Comparison of ENCODE assay signal across 18 cellular contexts in genomic region chr12:41049033-41049432, GRCh38.
DNase-seq lines count a peak whose midpoint lies in the region; ATAC-seq and TF ChIP-seq lines count a peak whose summit lies in the region.
"Had no signal": no experiment of that assay in that cellular context is flagged by ENCODE, and none has a peak within 500 bp of the region (broad histone marks: within the 10 kb centered on the region; RNA-seq: fewer than 3 reads in every experiment).

No MANE protein-coding gene starts in this region.

- no peak overlapping the region for H3K18ac ChIP-seq in trophoblast cell (ENCODE audit: low read length)

- H4K8ac ChIP-seq in trophoblast cell (ENCODE audit: low read depth, low read length), result no peak overlapping the region

- 9 to 30% methylated on average over 2 of the region's 2 CpGs for WGBS in gastroesophageal sphincter (ENCODE audit: low coverage in 1 of 2), 2 donors
- WGBS in trophoblast cell (ENCODE audit: extremely low coverage, insufficient coverage, insufficient read length), result no CpG with 5 or more reads among the region's 2 CpGs

- no peak for TF ChIP-seq EP300 in gastroesophageal sphincter (IDR thresholded peaks at IDR 0.05)

- H3K9ac ChIP-seq in trophoblast cell (ENCODE audit: low read length), result no peak overlapping the region
- H3K9ac ChIP-seq: BLaER1 had no signal

- intact Hi-C loops in tibial artery (cut with DNase I; ENCODE audit: low total_unique reads), result no loop called here

- no peak overlapping the region for H3K23ac ChIP-seq in trophoblast cell (ENCODE audit: low read length)

- H2BK5ac ChIP-seq in trophoblast cell (ENCODE audit: low read depth, low read length, poor library complexity), result no peak overlapping the region

- no peaks in the 10 kb centered on the region for H3K9me3 ChIP-seq in cardiac muscle cell (ENCODE audit: low read depth)
- H3K9me3 ChIP-seq in right atrium auricular region, result no peaks in the 10 kb centered on the region
- no peaks in the 10 kb centered on the region for H3K9me3 ChIP-seq in gastroesophageal sphincter
- H3K9me3 ChIP-seq in trophoblast cell (ENCODE audit: insufficient read depth, low read depth, low read length), result no peaks in the 10 kb centered on the region
- no peaks in the 10 kb centered on the region for H3K9me3 ChIP-seq in tibial artery
- H3K9me3 ChIP-seq: BLaER1, Caco-2, HAP-1 had no signal

- H3K4me3 ChIP-seq in cardiac muscle cell (no peak overlapping the region), right atrium auricular region (no peak overlapping the region), gastroesophageal sphincter (no peak overlapping the region), trophoblast cell (ENCODE audit: low read depth, low read length) (no peak overlapping the region), tibial artery (no peak overlapping the region)
- H3K4me3 ChIP-seq: BLaER1, HAP-1 had no signal

- H3K27ac ChIP-seq in cardiac muscle cell, result peak overlapping the region; percentile 27
- no peak overlapping the region for H3K27ac ChIP-seq in right atrium auricular region
- H3K27ac ChIP-seq in gastroesophageal sphincter, result peak overlapping the region in 3 of 4 donors; percentile 35 to 46 (median 42)
- peak overlapping the region; percentile 4 for H3K27ac ChIP-seq in trophoblast cell (ENCODE audit: low read depth, low read length)
- peak overlapping the region; percentile 8 to 64 for H3K27ac ChIP-seq in tibial artery
- H3K27ac ChIP-seq: 22Rv1, BLaER1 had no signal

- H3K4ac ChIP-seq in trophoblast cell (ENCODE audit: low read depth, low read length), result no peak overlapping the region

- H2AFZ ChIP-seq in trophoblast cell (ENCODE audit: insufficient read depth, low read length, poor library complexity), result no peak overlapping the region

- H2BK12ac ChIP-seq in trophoblast cell (ENCODE audit: low read length), result no peak overlapping the region

- H2AK5ac ChIP-seq in trophoblast cell (ENCODE audit: low read length), result no peak overlapping the region

- H3K79me2 ChIP-seq in trophoblast cell (ENCODE audit: control insufficient read depth, insufficient read depth, low read length, poor library complexity), result no peaks in the 10 kb centered on the region

- no peak overlapping the region for H4K91ac ChIP-seq in trophoblast cell (ENCODE audit: low read depth, low read length)

- H3K79me1 ChIP-seq in trophoblast cell (ENCODE audit: low read length), result no peaks in the 10 kb centered on the region

- DNase-seq in cardiac muscle cell (ENCODE audit: low read depth in 1 of 2, low spot score in 1 of 2) (no peak), right atrium auricular region (ENCODE audit: low spot score) (no peak), trophoblast cell (no peak), tibial artery (no peak), erythroblast (lab: John Stamatoyannopoulos, UW) (no peak)
- DNase-seq: Caco-2; CD4-positive, CD25-positive, alpha-beta regulatory T cell; CD8-positive, alpha-beta T cell; DMS153; DND-41; GOT3; HFFc6 had no signal

- H3K4me1 ChIP-seq in cardiac muscle cell (ENCODE audit: low read depth) (no peaks in the 10 kb centered on the region), right atrium auricular region (no peaks in the 10 kb centered on the region), gastroesophageal sphincter (peaks cover 0 to 11% (median 0%) of the 10 kb centered on the region in 3 donors), trophoblast cell (ENCODE audit: control insufficient read depth in 1 of 2, insufficient read depth in 2 of 2, low read length in 2 of 2) (peaks cover 0 to 2% of the 10 kb centered on the region in 2 experiments), tibial artery (peaks cover 0 to 65% (median 5%) of the 10 kb centered on the region in 4 donors)
- H3K4me1 ChIP-seq: BLaER1, Caco-2, HAP-1 had no signal

- TF ChIP-seq CTCF in cardiac muscle cell (IDR thresholded peaks at IDR 0.05; ENCODE audit: low read depth, low read length) (no peak), right atrium auricular region (IDR thresholded peaks at IDR 0.05) (no peak), gastroesophageal sphincter (IDR thresholded peaks at IDR 0.05) (no peak), tibial artery (IDR thresholded peaks at IDR 0.05) (no peak)

- no peak for ATAC-seq in gastroesophageal sphincter
- no peak for ATAC-seq in GM18505 (IDR thresholded peaks at IDR 0.05; ENCODE audit: unreplicated experiment)
- ATAC-seq in GM18498 (IDR thresholded peaks at IDR 0.05; ENCODE audit: unreplicated experiment), result no peak
- ATAC-seq: CD8-positive, alpha-beta T cell had no signal

- no peak overlapping the region for H2BK120ac ChIP-seq in trophoblast cell (ENCODE audit: insufficient read depth, low read length, poor library complexity)

- H3K27me3 ChIP-seq in cardiac muscle cell, result no peaks in the 10 kb centered on the region
- H3K27me3 ChIP-seq in right atrium auricular region, result no peaks in the 10 kb centered on the region
- no peaks in the 10 kb centered on the region for H3K27me3 ChIP-seq in gastroesophageal sphincter
- H3K27me3 ChIP-seq in trophoblast cell (ENCODE audit: insufficient read depth, low read length), result no peaks in the 10 kb centered on the region
- no peaks in the 10 kb centered on the region for H3K27me3 ChIP-seq in tibial artery
- H3K27me3 ChIP-seq: BLaER1 had no signal

- TF ChIP-seq POLR2A in gastroesophageal sphincter (IDR thresholded peaks at IDR 0.05) (no peak), erythroblast (IDR thresholded peaks at IDR 0.05; ENCODE audit: low read length) (no peak), GM18505 (IDR thresholded peaks at IDR 0.05; ENCODE audit: borderline replicate concordance, extremely low read depth, insufficient read depth, insufficient read length) (no peak)

- H3K36me3 ChIP-seq in cardiac muscle cell, result no peaks in the 10 kb centered on the region
- H3K36me3 ChIP-seq in right atrium auricular region, result no peaks in the 10 kb centered on the region
- H3K36me3 ChIP-seq in gastroesophageal sphincter, result no peaks in the 10 kb centered on the region
- no peaks in the 10 kb centered on the region for H3K36me3 ChIP-seq in trophoblast cell (ENCODE audit: control insufficient read depth in 1 of 2, insufficient read depth in 2 of 2, low read length in 2 of 2)
- H3K36me3 ChIP-seq in tibial artery, result no peaks in the 10 kb centered on the region
- H3K36me3 ChIP-seq: BLaER1, HAP-1 had no signal

- no peak overlapping the region for H3K14ac ChIP-seq in trophoblast cell (ENCODE audit: low read length)

- no peak overlapping the region for H3K4me2 ChIP-seq in trophoblast cell (ENCODE audit: low read length)
- H3K4me2 ChIP-seq: BLaER1 had no signal

- H4K12ac ChIP-seq in trophoblast cell (ENCODE audit: low read depth, low read length), result no peak overlapping the region

Comparison
In these comparisons a context has a peak if more than half of its experiments do, and no peak if none do; other contexts are left out.
1. H3K27ac ChIP-seq: peak in cardiac muscle cell (single experiment), gastroesophageal sphincter (3 of 4), trophoblast cell (single experiment) and tibial artery (2 of 2); none in right atrium auricular region (0 of 2).